In genomic region chr1:27659497-27660299, GRCh38 we compare ENCODE assay signal across 9 cellular contexts. TPM values are rescaled to one million over a fixed set of nuclear protein-coding genes. Genes with fewer than 3 reads are reported as not detected.
DNase-seq lines count a peak whose midpoint lies in the region; ATAC-seq, FAIRE-seq and TF ChIP-seq lines count a peak whose summit lies in the region.
"Had no signal": no experiment of that assay in that cellular context is flagged by ENCODE, and none has a peak within 500 bp of the region (broad histone marks: within the 10 kb centered on the region; RNA-seq: fewer than 3 reads in every experiment).

No MANE protein-coding gene starts in this region.

- peaks cover 4% of the 10 kb centered on the region for H3K9me1 ChIP-seq in keratinocyte (ENCODE audit: control insufficient read depth, extremely low read depth, insufficient read depth, low read length)

- H3K4me1 ChIP-seq in keratinocyte (ENCODE audit: control insufficient read depth, extremely low read depth, insufficient read depth, low read length) = peaks cover 16% of the 10 kb centered on the region

- no peak for FAIRE-seq in keratinocyte (lab: Jason Lieb, UNC)
- FAIRE-seq: A204.1 had no signal

- peaks cover 3% of the 10 kb centered on the region for H4K20me1 ChIP-seq in keratinocyte (ENCODE audit: control insufficient read depth, extremely low read depth, insufficient read depth, low read length)

- peak overlapping the region; percentile 91 for H3K4me2 ChIP-seq in keratinocyte (ENCODE audit: control insufficient read depth, extremely low read depth, insufficient read depth, low read depth, low read length)

- ATAC-seq in HG03039 (IDR thresholded peaks at IDR 0.05; ENCODE audit: unreplicated experiment) = peak; percentile 61
- ATAC-seq in activated CD4-positive, CD25-positive, alpha-beta regulatory T cell treated with anti-CD3 and anti-CD28 coated beads, Interleukin-2, amount 50 U/mL, for 24 hours = peak; percentile 70 to 73

- dilution Hi-C loops in keratinocyte (cut with MboI; ENCODE audit: extremely low pct_ligation_motif_present, low sequenced_read_pairs) = no loop called here

- no peaks in the 10 kb centered on the region for H3K36me3 ChIP-seq in keratinocyte (ENCODE audit: control insufficient read depth in 2 of 2, extremely low read depth in 1 of 2, insufficient read depth in 2 of 2, low read length in 2 of 2)

- peak overlapping the region; percentile 58 for H2AFZ ChIP-seq in keratinocyte (ENCODE audit: control insufficient read depth, low read length)

- H3K79me2 ChIP-seq in keratinocyte (ENCODE audit: control insufficient read depth, insufficient read depth, low read length) = no peaks in the 10 kb centered on the region

- H3K9me3 ChIP-seq in keratinocyte (ENCODE audit: control insufficient read depth, low read depth, low read length) = no peaks in the 10 kb centered on the region

- H3K27ac ChIP-seq in keratinocyte (ENCODE audit: control insufficient read depth, insufficient read depth, low read length) = peak overlapping the region; percentile 90

- peak overlapping the region; percentile 84 for H3K9ac ChIP-seq in keratinocyte (ENCODE audit: control insufficient read depth, extremely low read depth, insufficient read depth, low read length)

- H3K27me3 ChIP-seq in keratinocyte (ENCODE audit: control insufficient read depth, extremely low read depth, insufficient read depth, low read length) = no peaks in the 10 kb centered on the region

- no peak for TF ChIP-seq CTCF in keratinocyte (optimal IDR thresholded peaks at IDR 0.05 in 1 of 3, IDR thresholded peaks at IDR 0.05 in 1 of 3, conservative IDR thresholded peaks at IDR 0.05 in 1 of 3; ENCODE audit: extremely low read depth in 1 of 3, insufficient read depth in 2 of 3, low read length in 3 of 3)

- DNase-seq in SIG-M5 treated with dmso at 0.1 percent for 504 hours (lab: John Stamatoyannopoulos, UW; ENCODE audit: unreplicated experiment) = peak; percentile 77
- DNase-seq in SIG-M5 (lab: John Stamatoyannopoulos, UW) = no peak
- DNase-seq in NCI-H2171 (lab: John Stamatoyannopoulos, UW) = peak; percentile 78
- peak; percentile 84 for DNase-seq in central memory CD4-positive, alpha-beta T cell
- no peak for DNase-seq in keratinocyte (ENCODE audit: low read depth, low spot score)
- peak; percentile 72 to 85 (median 80) for DNase-seq in stimulated activated CD4-positive, alpha-beta T cell treated with anti-CD3 and anti-CD28 coated beads, Interleukin-12 subunit alpha, Interleukin-12 subunit beta, amount 100 ng/mL, for 48 hours (ENCODE audit: low read depth in 2 of 3, low spot score in 1 of 3)

- H3K4me3 ChIP-seq in keratinocyte (ENCODE audit: control insufficient read depth in 2 of 3, extremely low read depth in 1 of 3, insufficient read depth in 2 of 3, low read depth in 1 of 3, low read length in 3 of 3) = peak overlapping the region; percentile 27 to 74 (median 45)

RNA-seq across cellular contexts. Expression of gene IFI6, which starts 12.3 kb away (rescaled TPM):
- 408 to 1,278 TPM (median 618 TPM) in 3 replicates for polyA plus RNA-seq in keratinocyte
- polyA plus RNA-seq in keratinocyte (2011; ENCODE audit: low read depth) = 24.6 TPM
- 305 and 602 TPM in 2 replicates for polyA plus RNA-seq in keratinocyte (2011; cell fraction: cytosol; rRNA removed)
- 580 and 676 TPM in 2 replicates for polyA plus RNA-seq in keratinocyte (2011; cell fraction: nucleus; rRNA removed)
- polyA plus RNA-seq in keratinocyte (2012; ENCODE audit: low replicate concordance) = 51.1 and 1,172 TPM in 2 replicates
- polyA minus RNA-seq in keratinocyte = 109 to 241 TPM (median 185 TPM) in 3 replicates
- polyA minus RNA-seq in keratinocyte (2011; cell fraction: cytosol; rRNA and poly(A)+ RNA removed) = 581 TPM
- polyA minus RNA-seq in keratinocyte (2011; cell fraction: nucleus; rRNA and poly(A)+ RNA removed) = 248 and 253 TPM in 2 replicates

RNA-seq across cellular contexts. Expression of gene FGR, which starts 24.7 kb away (rescaled TPM):
- 0.04 to 0.17 TPM in 2 of 3 replicates, not detected in the other for polyA plus RNA-seq in keratinocyte
- 0.24 TPM for polyA plus RNA-seq in keratinocyte (2011; ENCODE audit: low read depth)
- 0.04 and 0.06 TPM in 2 replicates for polyA plus RNA-seq in keratinocyte (2011; cell fraction: cytosol; rRNA removed)
- polyA plus RNA-seq in keratinocyte (2011; cell fraction: nucleus; rRNA removed) = not detected in 2 replicates
- 0.06 TPM in 1 of 2 replicates, not detected in the other for polyA plus RNA-seq in keratinocyte (2012; ENCODE audit: low replicate concordance)
- not detected in 3 replicates for polyA minus RNA-seq in keratinocyte
- polyA minus RNA-seq in keratinocyte (2011; cell fraction: cytosol; rRNA and poly(A)+ RNA removed) = not detected
- not detected in 2 replicates for polyA minus RNA-seq in keratinocyte (2011; cell fraction: nucleus; rRNA and poly(A)+ RNA removed)

RNA-seq across cellular contexts. Expression of gene AHDC1, which starts 55.8 kb away (rescaled TPM):
- 3.9 to 4.2 TPM (median 4.1 TPM) in 3 replicates for polyA plus RNA-seq in keratinocyte
- polyA plus RNA-seq in keratinocyte (2011; ENCODE audit: low read depth) = 7.2 TPM
- polyA plus RNA-seq in keratinocyte (2011; cell fraction: cytosol; rRNA removed) = 3.6 and 5.3 TPM in 2 replicates
- polyA plus RNA-seq in keratinocyte (2011; cell fraction: nucleus; rRNA removed) = 24.5 and 32.9 TPM in 2 replicates
- polyA plus RNA-seq in keratinocyte (2012; ENCODE audit: low replicate concordance) = 13.6 and 18.7 TPM in 2 replicates
- 7.9 to 15.7 TPM (median 10.4 TPM) in 3 replicates for polyA minus RNA-seq in keratinocyte
- polyA minus RNA-seq in keratinocyte (2011; cell fraction: cytosol; rRNA and poly(A)+ RNA removed) = 8.8 TPM
- 19.1 and 26.2 TPM in 2 replicates for polyA minus RNA-seq in keratinocyte (2011; cell fraction: nucleus; rRNA and poly(A)+ RNA removed)

Comparison
In these comparisons a context has a peak if more than half of its experiments do, and no peak if none do; other contexts are left out.
1. DNase-seq: peak in SIG-M5 treated with dmso at 0.1 percent for 504 hours (single experiment), NCI-H2171 (single experiment), central memory CD4-positive, alpha-beta T cell (single experiment) and stimulated activated CD4-positive, alpha-beta T cell treated with anti-CD3 and anti-CD28 coated beads, Interleukin-12 subunit alpha, Interleukin-12 subunit beta, amount 100 ng/mL, for 48 hours (3 of 3); none in SIG-M5 (single experiment) and keratinocyte (single experiment).